ENCODE assay signal across 11 cellular contexts in the genomic region with DNA sequence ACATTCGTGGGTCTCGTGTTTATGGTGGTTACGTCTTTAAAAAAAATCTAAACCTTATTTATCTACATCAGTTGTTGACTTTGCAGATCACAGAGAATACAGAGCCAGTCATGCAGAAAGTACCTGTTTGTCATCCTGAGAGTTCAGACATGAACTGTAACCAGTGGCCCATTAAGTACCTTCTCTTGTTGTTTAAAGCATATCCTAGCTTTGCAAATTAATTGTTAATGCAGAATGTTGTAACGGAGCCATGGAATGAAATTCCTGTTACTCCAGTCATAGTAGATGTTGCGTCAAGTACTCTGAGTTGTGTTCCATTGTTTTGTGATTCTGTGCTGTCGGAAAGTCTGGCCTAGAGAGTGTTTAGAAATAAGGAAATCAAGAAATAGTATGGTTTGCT.
DNase-seq lines count a peak whose midpoint lies in the region; TF ChIP-seq lines count a peak whose summit lies in the region.
"Had no signal": no experiment of that assay in that cellular context is flagged by ENCODE, and none has a peak within 500 bp of the region (broad histone marks: within the 10 kb centered on the region; RNA-seq: fewer than 3 reads in every experiment).

No MANE protein-coding gene starts in this region.

- H3K4ac ChIP-seq in mesenchymal stem cell (ENCODE audit: low read depth in 1 of 2, low read length in 2 of 2): no peak overlapping the region

- no peak overlapping the region for H3K4me2 ChIP-seq in mesenchymal stem cell (ENCODE audit: low read length, poor library complexity, severe bottlenecking)
- H3K4me2 ChIP-seq: neural progenitor cell had no signal

- H2AFZ ChIP-seq in mesenchymal stem cell (ENCODE audit: low read depth, low read length): no peak overlapping the region
- H2AFZ ChIP-seq: neural progenitor cell had no signal

- no peak overlapping the region for H3K27ac Mint-ChIP-seq in activated CD4-positive, alpha-beta memory T cell treated with anti-CD3 and anti-CD28 coated beads for 36 hours
- H3K27ac Mint-ChIP-seq: neural progenitor cell had no signal

- H3K36me3 Mint-ChIP-seq in activated CD4-positive, alpha-beta memory T cell treated with anti-CD3 and anti-CD28 coated beads for 36 hours: no peaks in the 10 kb centered on the region

- no peak overlapping the region for H2BK5ac ChIP-seq in mesenchymal stem cell (ENCODE audit: low read depth, low read length, poor library complexity, severe bottlenecking)

- H3K27ac ChIP-seq in mesenchymal stem cell (ENCODE audit: low read length, poor library complexity, severe bottlenecking): no peak overlapping the region
- no peak overlapping the region for H3K27ac ChIP-seq in A673 (ENCODE audit: low read depth, low read length, poor library complexity, severe bottlenecking)
- H3K27ac ChIP-seq: neural progenitor cell, vagina had no signal

- POLR2A ChIA-PET in activated CD4-positive, alpha-beta memory T cell treated with anti-CD3 and anti-CD28 coated beads for 36 hours (lab: Charles Lee): no interaction called here
- POLR2A ChIA-PET in A673 (lab: Charles Lee; ENCODE audit: low non-redundant PET): no interaction called here

- H4K91ac ChIP-seq in mesenchymal stem cell (ENCODE audit: low read length): no peak overlapping the region

- H3K79me1 ChIP-seq in mesenchymal stem cell (replicated peaks; ENCODE audit: low read length, poor library complexity, severe bottlenecking): peaks cover 11% of the 10 kb centered on the region

- no peak overlapping the region for H4K8ac ChIP-seq in mesenchymal stem cell (ENCODE audit: low read length)

- H3K27me3 ChIP-seq in mesenchymal stem cell (ENCODE audit: control insufficient read depth in 1 of 2, insufficient read depth in 1 of 2, low read length in 2 of 2) (no peaks in the 10 kb centered on the region), A673 (replicated peaks; ENCODE audit: insufficient read depth, low read depth, low read length, poor library complexity) (no peaks in the 10 kb centered on the region)
- H3K27me3 ChIP-seq: neural progenitor cell, vagina had no signal

- no peaks in the 10 kb centered on the region for H3K27me3 Mint-ChIP-seq in activated CD4-positive, alpha-beta memory T cell treated with anti-CD3 and anti-CD28 coated beads for 36 hours

- DNase-seq in DMS53 treated with DMSO at 0.1 percent for 48 hours (lab: John Stamatoyannopoulos, UW; ENCODE audit: unreplicated experiment): peak; percentile 62
- DNase-seq in LNCaP clone FGC (ENCODE audit: low read depth): peak; percentile 1
- peak; percentile 81 for DNase-seq in astrocyte of the hippocampus (ENCODE audit: low read depth, low spot score)
- peak; percentile 52 for DNase-seq in mesenchymal stem cell
- DNase-seq in GM13976 (ENCODE audit: low spot score): no peak
- DNase-seq in activated CD4-positive, alpha-beta memory T cell treated with anti-CD3 and anti-CD28 coated beads for 36 hours: no peak
- no peak for DNase-seq in A673 (ENCODE audit: low spot score)
- no peak for DNase-seq in HT-29 (ENCODE audit: low spot score)
- DNase-seq: Karpas-422 had no signal

- 90% methylated on average over 3 of the region's 6 CpGs for WGBS in mesenchymal stem cell

- H3K4me3 ChIP-seq in LNCaP clone FGC (ENCODE audit: low read depth, low read length) (no peak overlapping the region), mesenchymal stem cell (ENCODE audit: insufficient read depth in 1 of 2, low read depth in 1 of 2, low read length in 2 of 2) (no peak overlapping the region), A673 (ENCODE audit: low read depth, low read length, poor library complexity, severe bottlenecking) (no peak overlapping the region)
- H3K4me3 ChIP-seq: neural progenitor cell, vagina had no signal

- H3K4me1 Mint-ChIP-seq in activated CD4-positive, alpha-beta memory T cell treated with anti-CD3 and anti-CD28 coated beads for 36 hours (ENCODE audit: low read depth): no peaks in the 10 kb centered on the region
- H3K4me1 Mint-ChIP-seq: neural progenitor cell had no signal

- in situ Hi-C loops in GM13976 (cut with MboI; ENCODE audit: low sequenced_read_pairs, unreplicated experiment): no loop called here

- no peak overlapping the region for H2BK120ac ChIP-seq in mesenchymal stem cell (ENCODE audit: low read depth, low read length)

- no peak overlapping the region for H3K14ac ChIP-seq in mesenchymal stem cell (ENCODE audit: low read length in 2 of 2)

- peak overlapping the region; percentile 39 for H3K9ac ChIP-seq in mesenchymal stem cell (ENCODE audit: low read length)
- H3K9ac ChIP-seq: neural progenitor cell had no signal

- H3K4me3 Mint-ChIP-seq in activated CD4-positive, alpha-beta memory T cell treated with anti-CD3 and anti-CD28 coated beads for 36 hours: no peak overlapping the region
- H3K4me3 Mint-ChIP-seq: neural progenitor cell had no signal

- H3K9me3 Mint-ChIP-seq in activated CD4-positive, alpha-beta memory T cell treated with anti-CD3 and anti-CD28 coated beads for 36 hours: peaks cover 9% of the 10 kb centered on the region
- H3K9me3 Mint-ChIP-seq: neural progenitor cell had no signal

- CTCF ChIA-PET in activated CD4-positive, alpha-beta memory T cell treated with anti-CD3 and anti-CD28 coated beads for 36 hours (lab: Charles Lee): no interaction called here
- CTCF ChIA-PET in A673 (lab: Charles Lee): no interaction called here

- H3K23ac ChIP-seq in mesenchymal stem cell (ENCODE audit: low read length in 2 of 2): no peak overlapping the region

- H2AK5ac ChIP-seq in mesenchymal stem cell (ENCODE audit: low read length, severe bottlenecking): no peak overlapping the region

- no peaks in the 10 kb centered on the region for H3K4me1 ChIP-seq in mesenchymal stem cell (ENCODE audit: control insufficient read depth, insufficient read depth, low read depth, low read length)
- no peaks in the 10 kb centered on the region for H3K4me1 ChIP-seq in A673 (ENCODE audit: insufficient read depth, low read length, poor library complexity, severe bottlenecking)
- H3K4me1 ChIP-seq: neural progenitor cell, vagina had no signal

- no peak overlapping the region for H2BK15ac ChIP-seq in mesenchymal stem cell (ENCODE audit: low read depth, poor library complexity, severe bottlenecking)

- peaks cover 0 to 3% of the 10 kb centered on the region in 2 experiments for H3K36me3 ChIP-seq in mesenchymal stem cell (ENCODE audit: control insufficient read depth in 1 of 2, insufficient read depth in 2 of 2, low read depth in 1 of 2, low read length in 2 of 2)
- no peaks in the 10 kb centered on the region for H3K36me3 ChIP-seq in A673 (ENCODE audit: insufficient read depth, low read length, poor library complexity, severe bottlenecking)
- H3K36me3 ChIP-seq: neural progenitor cell, vagina had no signal

- BruUV-seq in A673 (replicated peaks; lab: Mats Ljungman, UMichigan): no TSS peak

- intact Hi-C loops in activated CD4-positive, alpha-beta memory T cell treated with anti-CD3 and anti-CD28 coated beads for 36 hours (cut with micrococcal nuclease): no loop called here
- intact Hi-C loops in A673 (cut with micrococcal nuclease; ENCODE audit: unreplicated experiment): no loop called here

- no peak overlapping the region for H2BK12ac ChIP-seq in mesenchymal stem cell (ENCODE audit: low read length in 2 of 2)

- no peak for TF ChIP-seq CTCF in LNCaP clone FGC (IDR thresholded peaks at IDR 0.05; ENCODE audit: control insufficient read depth, extremely low read depth, insufficient read depth)
- TF ChIP-seq CTCF in GM13976 (IDR thresholded peaks at IDR 0.05; ENCODE audit: borderline replicate concordance, control extremely low read depth, extremely low read depth, insufficient read depth, missing control alignments): no peak
- no peak for TF ChIP-seq CTCF in A673 (conservative IDR thresholded peaks at IDR 0.05; ENCODE audit: low read depth, low read length)

- H3K18ac ChIP-seq in mesenchymal stem cell (ENCODE audit: low read depth in 1 of 2, low read length in 2 of 2): no peak overlapping the region

- H3K9me3 ChIP-seq in mesenchymal stem cell (ENCODE audit: control insufficient read depth, low read length): no peaks in the 10 kb centered on the region
- no peaks in the 10 kb centered on the region for H3K9me3 ChIP-seq in A673 (ENCODE audit: low read depth, low read length, poor library complexity, severe bottlenecking)
- H3K9me3 ChIP-seq: vagina had no signal

Comparison
In these comparisons a context has a peak if more than half of its experiments do, and no peak if none do; other contexts are left out.
1. DNase-seq: peak in DMS53 treated with DMSO at 0.1 percent for 48 hours (single experiment), LNCaP clone FGC (single experiment), astrocyte of the hippocampus (single experiment) and mesenchymal stem cell (single experiment); none in GM13976 (single experiment), activated CD4-positive, alpha-beta memory T cell treated with anti-CD3 and anti-CD28 coated beads for 36 hours (single experiment), A673 (single experiment) and HT-29 (single experiment).